ENCODE assay signal across 8 cellular contexts in the genomic region with DNA sequence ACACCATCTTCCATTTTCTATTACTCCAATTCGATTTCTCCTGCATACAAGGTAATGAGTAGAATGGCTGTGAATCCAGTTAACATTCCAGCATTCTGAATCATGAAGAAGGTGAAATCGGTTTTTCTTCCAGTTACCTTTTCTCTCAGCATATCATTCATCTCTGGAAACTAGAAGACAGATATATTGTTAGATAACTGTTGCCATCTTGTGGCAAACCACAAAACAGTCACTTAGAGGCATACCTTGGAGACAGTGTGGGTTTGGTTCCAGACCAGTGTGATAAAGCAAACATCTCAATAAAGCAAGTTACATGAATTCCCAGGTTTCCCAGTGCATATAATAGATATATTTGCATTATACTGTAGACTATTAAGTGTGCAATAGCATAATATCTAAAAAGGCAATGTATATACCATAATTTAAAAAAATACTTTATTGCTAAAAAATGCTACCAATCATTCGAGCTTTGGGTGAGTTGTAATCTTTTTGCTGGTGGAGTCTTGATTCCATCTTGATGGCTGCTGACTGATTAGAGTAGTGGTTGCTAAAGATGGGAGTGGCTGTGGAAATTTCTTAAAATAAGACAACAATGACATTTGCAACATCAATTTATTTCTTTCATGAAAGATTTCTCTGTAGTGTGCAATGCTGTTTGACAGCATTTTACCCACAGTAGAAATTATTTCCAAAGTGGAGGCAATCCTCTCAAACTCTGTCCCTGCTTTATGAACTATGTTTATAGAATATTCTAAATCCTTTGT.
DNase-seq lines count a peak whose midpoint lies in the region; ATAC-seq, FAIRE-seq and TF ChIP-seq lines count a peak whose summit lies in the region.

No MANE protein-coding gene starts in this region.

- peaks cover 16% of the 10 kb centered on the region for H3K4me1 Mint-ChIP-seq in nephron progenitor cell

- no peak overlapping the region for H3K4me3 Mint-ChIP-seq in nephron progenitor cell

- no peak overlapping the region for H3K14ac ChIP-seq in H1 (ENCODE audit: insufficient read length)

- H3K27ac ChIP-seq in OCI-LY3 (ENCODE audit: low read length): no peak overlapping the region
- no peak overlapping the region for H3K27ac ChIP-seq in H1 (ENCODE audit: low read depth, low read length)

- no peak overlapping the region for H3K4me2 ChIP-seq in OCI-LY3 (ENCODE audit: low read length)
- H3K4me2 ChIP-seq in H1 (ENCODE audit: insufficient read depth in 1 of 2, low read depth in 2 of 2, low read length in 2 of 2): no peak overlapping the region

- no peak overlapping the region for H2AFZ ChIP-seq in OCI-LY3 (ENCODE audit: low read depth, low read length)
- H2AFZ ChIP-seq in H1 (ENCODE audit: low read length): no peak overlapping the region

- H4K91ac ChIP-seq in H1 (replicated peaks; ENCODE audit: insufficient read length, low read length): no peak overlapping the region

- H3K36me3 Mint-ChIP-seq in nephron progenitor cell (ENCODE audit: low read depth): peaks cover 13% of the 10 kb centered on the region

- peak; percentile 84 for TF ChIP-seq CTCF in OCI-LY3 (IDR thresholded peaks at IDR 0.05; ENCODE audit: low read depth, low read length)
- TF ChIP-seq CTCF in H1 (IDR thresholded peaks at IDR 0.05; ENCODE audit: control extremely low read depth in 1 of 3, insufficient read depth in 1 of 3, low read depth in 1 of 3, low read length in 3 of 3): peak in 2 of 3 experiments; percentile 44 to 63; a peak in 2 of 4 replicates
- TF ChIP-seq CTCF in nephron progenitor cell (IDR thresholded peaks at IDR 0.05): peak; percentile 55

- H3K4ac ChIP-seq in H1 (replicated peaks; ENCODE audit: insufficient read length, low read depth, low read length): no peak overlapping the region

- peak; percentile 92 for FAIRE-seq in H1 (lab: Jason Lieb, UNC)

- H3K9me3 ChIP-seq in OCI-LY3 (ENCODE audit: insufficient read depth, low read length) (no peaks in the 10 kb centered on the region), H1 (ENCODE audit: insufficient read depth in 2 of 2, low read depth in 1 of 2, low read length in 1 of 2) (no peaks in the 10 kb centered on the region)

- no peaks in the 10 kb centered on the region for H3K27me3 Mint-ChIP-seq in nephron progenitor cell (ENCODE audit: low read depth, poor library complexity)

- H2BK20ac ChIP-seq in H1 (ENCODE audit: low read length): no peak overlapping the region

- no peak overlapping the region for H2BK15ac ChIP-seq in H1 (ENCODE audit: low read length)

- no peak overlapping the region for H3K18ac ChIP-seq in H1 (ENCODE audit: extremely low read depth, low read length)

- no peak overlapping the region for H3K27ac Mint-ChIP-seq in nephron progenitor cell

- H2AK5ac ChIP-seq in H1 (ENCODE audit: low read depth, low read length): no peak overlapping the region

- no peaks in the 10 kb centered on the region for H3K79me1 ChIP-seq in H1 (ENCODE audit: low read depth, low read length)

- H3K4me1 ChIP-seq in OCI-LY3 (ENCODE audit: low read length) (peaks cover 4% of the 10 kb centered on the region; the same call in 1 of the 2 replicates), H1 (replicated peaks in 1 of 4; ENCODE audit: control insufficient read depth in 3 of 4, insufficient read depth in 4 of 4, low read length in 3 of 4) (no peaks in the 10 kb centered on the region)

- no peak overlapping the region for H2BK12ac ChIP-seq in H1 (ENCODE audit: low read depth, low read length)

- CTCF ChIA-PET in H1 (lab: Charles Lee; ENCODE audit: partially characterized antibody): interaction anchor here (0.6 to 3.2 kb wide), 10 partner anchors 11 to 1987 kb away, joined by 3 to 14 read pairs (median 3); no protein-coding TSS in a partner anchor

- H3K56ac ChIP-seq in H1 (replicated peaks; ENCODE audit: insufficient read length, low read depth, low read length): no peak overlapping the region

- H3K27me3 ChIP-seq in OCI-LY3 (ENCODE audit: low read depth, low read length) (no peaks in the 10 kb centered on the region), H1 (replicated peaks in 1 of 4; ENCODE audit: control insufficient read depth in 3 of 4, extremely low read depth in 1 of 4, insufficient read depth in 3 of 4, low read length in 3 of 4) (no peaks in the 10 kb centered on the region)

- H3K36me3 ChIP-seq in OCI-LY3 (replicated peaks; ENCODE audit: low read depth, low read length) (no peaks in the 10 kb centered on the region), H1 (ENCODE audit: control insufficient read depth in 2 of 4, insufficient read depth in 4 of 4, low read length in 3 of 4) (no peaks in the 10 kb centered on the region)

- peak; percentile 81 to 87 for TF ChIP-seq RAD21 in H1 (IDR thresholded peaks at IDR 0.05 in 1 of 2, conservative IDR thresholded peaks at IDR 0.05 in 1 of 2; ENCODE audit: low read depth in 2 of 2, low read length in 2 of 2)

- no peak overlapping the region for H2BK5ac ChIP-seq in H1 (ENCODE audit: low read depth, low read length)

- H3K9ac ChIP-seq in OCI-LY3 (ENCODE audit: low read length) (no peak overlapping the region), H1 (replicated peaks in 1 of 4; ENCODE audit: extremely low read depth in 1 of 4, low read depth in 3 of 4, low read length in 3 of 4) (no peak overlapping the region)

- H3K23me2 ChIP-seq in H1 (ENCODE audit: low read depth, low read length): no peaks in the 10 kb centered on the region

- H3K4me3 ChIP-seq in OCI-LY3 (ENCODE audit: low read length) (no peak overlapping the region), H1 (ENCODE audit: extremely low read depth in 1 of 4, insufficient read depth in 2 of 4, low read depth in 3 of 4, low read length in 4 of 4) (no peak overlapping the region)

- H3K23ac ChIP-seq in H1 (ENCODE audit: insufficient read length): no peak overlapping the region

- no peak overlapping the region for H4K8ac ChIP-seq in H1 (ENCODE audit: extremely low read depth, insufficient read depth, low read length)

- ATAC-seq in GM21576 (IDR thresholded peaks at IDR 0.05; ENCODE audit: unreplicated experiment): peak; percentile 92

- WGBS in H1 (ENCODE audit: extremely low coverage in 1 of 2, insufficient coverage in 1 of 2, insufficient read length in 1 of 2, insufficient replicate concordance in 2 of 2, low coverage in 1 of 2, low lambda C conversion rate in 2 of 2, missing lambda C conversion rate in 1 of 2), 2 experiments: 52% methylated on average over 3 of the region's 3 CpGs; no CpG with 5 or more reads in 1 of the 2 experiments

- H3K79me2 ChIP-seq in OCI-LY3 (ENCODE audit: low read length) (no peaks in the 10 kb centered on the region), H1 (ENCODE audit: control insufficient read depth in 1 of 2, insufficient read depth in 2 of 2, low read length in 2 of 2) (no peaks in the 10 kb centered on the region)

- no peaks in the 10 kb centered on the region for H4K20me1 ChIP-seq in OCI-LY3 (ENCODE audit: insufficient read depth, low read length)
- H4K20me1 ChIP-seq in H1 (replicated peaks in 1 of 2; ENCODE audit: control insufficient read depth in 1 of 2, insufficient read depth in 2 of 2, low read length in 2 of 2): no peaks in the 10 kb centered on the region

- TF ChIP-seq POLR2A in H1 (IDR thresholded peaks at IDR 0.05; ENCODE audit: control extremely low read depth in 1 of 2, low read depth in 2 of 2, low read length in 2 of 2): no peak

- POLR2A ChIA-PET in H1 (lab: Charles Lee; ENCODE audit: partially characterized antibody): no interaction called here

- peak; percentile 8 for DNase-seq in stimulated activated CD4-positive, alpha-beta T cell treated with anti-CD3 and anti-CD28 coated beads, Interleukin-15, amount 100 ng/mL, for 24 hours
- DNase-seq in stimulated activated CD4-positive, alpha-beta T cell treated with anti-CD3 and anti-CD28 coated beads, Interleukin-2, amount 100 ng/mL, for 24 hours: no peak
- DNase-seq in HT1080 (ENCODE audit: low read depth): peak; percentile 54
- DNase-seq in H1 (ENCODE audit: low read depth in 1 of 2, low spot score in 2 of 2): no peak
- DNase-seq in nephron progenitor cell: no peak
- DNase-seq in occipital lobe (lab: John Stamatoyannopoulos, UW): no peak

- no peaks in the 10 kb centered on the region for H3K9me3 Mint-ChIP-seq in nephron progenitor cell

- no peak overlapping the region for H4K5ac ChIP-seq in H1 (ENCODE audit: insufficient read length, low read depth, low read length)

- no peak overlapping the region for H2BK120ac ChIP-seq in H1 (replicated peaks; ENCODE audit: low read depth, low read length)

- no peak for TF ChIP-seq EP300 in H1 (IDR thresholded peaks at IDR 0.05; ENCODE audit: borderline replicate concordance in 1 of 2, low read depth in 2 of 2, low read length in 2 of 2)

Comparison
In these comparisons a context has a peak if more than half of its experiments do, and no peak if none do; other contexts are left out.
1. DNase-seq: peak in stimulated activated CD4-positive, alpha-beta T cell treated with anti-CD3 and anti-CD28 coated beads, Interleukin-15, amount 100 ng/mL, for 24 hours (single experiment) and HT1080 (single experiment); none in stimulated activated CD4-positive, alpha-beta T cell treated with anti-CD3 and anti-CD28 coated beads, Interleukin-2, amount 100 ng/mL, for 24 hours (0 of 2), H1 (0 of 2), nephron progenitor cell (single experiment) and occipital lobe (single experiment).
2. Peak in every context shown above with its lines, with median percentiles within 50 percentile points of each other: CTCF ChIP-seq.